ENCODE assay signal across 11 cellular contexts in the genomic region with DNA sequence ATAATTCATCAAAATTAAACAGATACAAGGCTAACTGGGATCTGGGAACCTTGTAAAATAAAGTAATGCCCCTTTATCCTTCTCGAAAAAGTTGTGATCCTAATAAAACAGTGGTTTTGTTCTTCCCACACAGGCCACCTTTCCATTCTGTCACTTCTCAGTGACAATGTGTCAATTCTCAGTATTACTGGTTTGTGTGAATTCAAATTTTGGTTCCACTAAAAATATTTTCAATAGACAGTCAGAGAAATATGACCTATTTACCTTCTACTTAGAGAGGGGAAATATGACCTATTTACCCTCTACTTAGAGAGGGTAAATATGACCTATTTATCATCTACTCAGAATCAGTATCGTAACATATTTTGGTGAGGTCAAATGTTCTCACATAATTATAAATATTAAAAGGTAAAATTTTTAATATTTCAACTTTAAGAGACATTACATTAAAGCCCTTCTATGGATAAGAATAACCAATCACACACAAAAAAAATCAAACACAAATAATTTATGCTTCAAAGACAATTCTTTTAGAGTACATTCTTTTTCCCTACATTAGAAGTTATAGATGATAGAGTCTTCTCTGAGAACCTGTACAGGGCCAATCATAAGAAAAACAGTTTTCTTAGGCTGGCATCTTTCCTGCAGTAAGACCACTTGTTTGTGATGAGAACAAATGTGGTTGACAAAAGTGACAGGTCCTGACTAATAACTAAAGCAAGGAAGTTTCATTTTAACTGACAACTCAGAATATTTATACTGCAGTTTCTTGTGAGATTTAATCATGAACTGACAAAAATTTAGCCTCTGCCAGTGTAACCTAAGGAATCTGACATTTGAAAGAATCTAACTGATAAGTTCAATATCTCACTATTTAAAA.
DNase-seq lines count a peak whose midpoint lies in the region; ATAC-seq, FAIRE-seq and TF ChIP-seq lines count a peak whose summit lies in the region.
"Had no signal": no experiment of that assay in that cellular context is flagged by ENCODE, and none has a peak within 500 bp of the region (broad histone marks: within the 10 kb centered on the region; RNA-seq: fewer than 3 reads in every experiment).

No MANE protein-coding gene starts in this region.

- 45 to 56% methylated on average over 2 of the region's 2 CpGs for WGBS in body of pancreas, 2 donors
- WGBS in mesendoderm (ENCODE audit: extremely low coverage, insufficient coverage, low lambda C conversion rate): no CpG with 5 or more reads among the region's 2 CpGs
- 65 to 74% methylated on average over 2 of the region's 2 CpGs for WGBS in transverse colon (ENCODE audit: low coverage in 1 of 2), 2 donors

- H2BK5ac ChIP-seq in mesendoderm (ENCODE audit: low read length): no peak overlapping the region

- H3K9ac ChIP-seq in mesendoderm (ENCODE audit: low read length): no peak overlapping the region

- no peak for TF ChIP-seq POLR2A in body of pancreas (IDR thresholded peaks at IDR 0.05)
- TF ChIP-seq POLR2A in transverse colon (IDR thresholded peaks at IDR 0.05): no peak

- no peak overlapping the region for H3K18ac ChIP-seq in mesendoderm (ENCODE audit: low read length)

- H2BK15ac ChIP-seq in mesendoderm (replicated peaks; ENCODE audit: low read depth): no peak overlapping the region

- H3K27me3 ChIP-seq in body of pancreas (no peaks in the 10 kb centered on the region), mesendoderm (ENCODE audit: insufficient read depth, low read length, poor library complexity) (no peaks in the 10 kb centered on the region), transverse colon (no peaks in the 10 kb centered on the region)

- no peak overlapping the region for H4K8ac ChIP-seq in mesendoderm (ENCODE audit: low read depth, low read length)

- H2BK120ac ChIP-seq in mesendoderm (ENCODE audit: low read depth, low read length): no peak overlapping the region

- H3K27ac ChIP-seq in body of pancreas: peak overlapping the region in 3 of 4 donors; percentile 19 to 40 (median 24)
- no peak overlapping the region for H3K27ac ChIP-seq in mesendoderm (ENCODE audit: low read depth, low read length)
- no peak overlapping the region for H3K27ac ChIP-seq in transverse colon

- no peaks in the 10 kb centered on the region for H3K4me1 ChIP-seq in body of pancreas
- no peaks in the 10 kb centered on the region for H3K4me1 ChIP-seq in mesendoderm (ENCODE audit: control insufficient read depth, low read depth, low read length)
- H3K4me1 ChIP-seq in transverse colon: no peaks in the 10 kb centered on the region

- no peaks in the 10 kb centered on the region for H3K79me1 ChIP-seq in mesendoderm (ENCODE audit: low read length)

- in situ Hi-C loops in transverse colon (cut with MboI; ENCODE audit: low pct_ligation_motif_present in 1 of 4, low pct_unique_long_range_greater_than_20kb in 1 of 4, low sequenced_read_pairs in 3 of 4): no loop called here

- no peak overlapping the region for H3K4ac ChIP-seq in mesendoderm (ENCODE audit: low read depth, low read length)

- TF ChIP-seq CTCF in body of pancreas (IDR thresholded peaks at IDR 0.05) (no peak), transverse colon (IDR thresholded peaks at IDR 0.05) (no peak)

- H3K36me3 ChIP-seq in body of pancreas (replicated peaks in 1 of 2; ENCODE audit: insufficient read depth in 1 of 2, low read depth in 2 of 2): no peaks in the 10 kb centered on the region
- no peaks in the 10 kb centered on the region for H3K36me3 ChIP-seq in mesendoderm (ENCODE audit: control insufficient read depth, insufficient read depth, low read length)
- H3K36me3 ChIP-seq in transverse colon: no peaks in the 10 kb centered on the region

- H3K79me2 ChIP-seq in mesendoderm (ENCODE audit: control insufficient read depth, insufficient read depth, low read length): no peaks in the 10 kb centered on the region

- no peak overlapping the region for H3K23ac ChIP-seq in mesendoderm (ENCODE audit: low read length)

- H3K4me2 ChIP-seq in mesendoderm (ENCODE audit: low read length): no peak overlapping the region

- no peak overlapping the region for H2AK5ac ChIP-seq in mesendoderm (ENCODE audit: low read length)

- TF ChIP-seq EP300 in transverse colon (IDR thresholded peaks at IDR 0.05; ENCODE audit: low read depth): no peak

- H3K56ac ChIP-seq in mesendoderm (ENCODE audit: low read length): no peak overlapping the region

- peak; percentile 71 for FAIRE-seq in GM18507 (lab: Jason Lieb, UNC)
- FAIRE-seq: TTC549 had no signal

- no peak overlapping the region for H3K4me3 ChIP-seq in body of pancreas
- no peak overlapping the region for H3K4me3 ChIP-seq in mesendoderm (ENCODE audit: low read length)
- H3K4me3 ChIP-seq in transverse colon: no peak overlapping the region

- H3K9me3 ChIP-seq in body of pancreas: peaks cover 0 to 3% (median 0%) of the 10 kb centered on the region in 3 donors
- no peaks in the 10 kb centered on the region for H3K9me3 ChIP-seq in transverse colon

- intact Hi-C loops in body of pancreas (cut with DNase I): no loop called here
- intact Hi-C loops in transverse colon (cut with DNase I; ENCODE audit: low total_unique reads): no loop called here

- peak; percentile 90 for ATAC-seq in GM21360 (IDR thresholded peaks at IDR 0.05; ENCODE audit: unreplicated experiment)
- ATAC-seq in HG03045 (IDR thresholded peaks at IDR 0.05; ENCODE audit: unreplicated experiment): peak; percentile 72
- no peak for ATAC-seq in body of pancreas

- H4K5ac ChIP-seq in mesendoderm (ENCODE audit: low read length): no peak overlapping the region

- DNase-seq in GM18507 (ENCODE audit: extremely low spot score, insufficient read length, low read depth) (no peak), body of pancreas (no peak), mesendoderm (no peak), retina (no peak), NOMO-1 treated with dmso at 0.1 percent for 144 hours (lab: John Stamatoyannopoulos, UW; ENCODE audit: unreplicated experiment) (no peak), transverse colon (no peak)
- DNase-seq: COR-L47, cortex of kidney had no signal

Comparison
In these comparisons a context has a peak if more than half of its experiments do, and no peak if none do; other contexts are left out.
1. H3K27ac ChIP-seq: peak in body of pancreas (3 of 4); none in mesendoderm (single experiment) and transverse colon (0 of 4).